In the genomic region with DNA sequence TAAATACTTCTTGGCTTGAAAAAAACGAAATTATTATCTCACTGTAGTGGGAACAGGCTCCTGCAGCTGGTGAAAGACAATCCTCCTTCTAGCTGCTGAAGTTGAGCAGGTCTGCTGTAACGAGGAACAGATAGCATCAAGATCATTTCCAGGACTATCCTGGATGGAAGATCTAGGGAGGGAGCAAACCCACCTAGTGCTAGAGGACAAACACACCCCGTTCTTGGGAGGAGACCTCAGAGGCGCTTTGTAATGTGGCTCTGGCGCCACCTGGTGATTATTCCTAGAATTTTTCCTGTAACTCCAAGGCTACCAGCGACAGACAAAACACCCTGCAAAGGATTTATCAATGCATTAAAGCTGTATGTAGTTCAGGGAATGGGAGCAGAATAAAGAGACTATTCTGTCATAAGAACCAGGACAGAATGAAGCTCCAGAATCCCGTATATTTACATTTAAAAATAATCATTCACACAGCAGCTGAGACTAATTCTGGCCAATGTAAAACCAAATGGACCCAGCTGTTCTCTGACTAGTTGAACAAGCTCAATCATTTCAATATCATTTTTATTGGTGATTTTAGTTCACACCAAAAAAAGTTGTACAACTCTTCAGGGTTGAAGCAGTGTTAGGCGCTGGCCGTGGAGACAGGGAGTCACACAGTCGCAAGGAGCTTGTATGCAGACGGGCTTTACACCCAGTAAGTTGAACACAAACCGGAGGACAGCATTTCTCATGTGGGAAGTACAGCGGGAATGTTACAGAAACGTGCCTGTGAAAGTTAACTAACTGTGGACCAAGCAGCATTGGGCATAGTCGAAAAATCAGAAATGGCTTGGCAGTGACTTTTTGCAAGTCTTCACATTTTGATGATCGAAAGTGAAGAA, we compare ENCODE assay signal across 8 cellular contexts.
DNase-seq lines count a peak whose midpoint lies in the region; ATAC-seq and TF ChIP-seq lines count a peak whose summit lies in the region.

No MANE protein-coding gene starts in this region.

- peak overlapping the region; percentile 58; the same call in 1 of the 2 replicates for H2BK20ac ChIP-seq in IMR-90 (ENCODE audit: low read depth, low read length)

- DNase-seq in COR-L47 (lab: John Stamatoyannopoulos, UW) = peak; percentile 52
- DNase-seq in IMR-90 = peak; percentile 65
- DNase-seq in PC-3 = peak; percentile 87
- peak; percentile 69 for DNase-seq in activated T-cell treated with anti-CD3 and anti-CD28 coated beads, Interleukin-2, amount 50 U/mL, for 24 hours
- peak; percentile 85 for DNase-seq in fibroblast of peridontal ligament (ENCODE audit: extremely low read depth)
- peak; percentile 76 for DNase-seq in neural crest cell (ENCODE audit: low read depth, low spot score)
- peak; percentile 68 for DNase-seq in stomach

- H3K4me3 Mint-ChIP-seq in activated T-cell treated with anti-CD3 and anti-CD28 coated beads, Interleukin-2, amount 50 U/mL, for 24 hours = no peak overlapping the region
- no peak overlapping the region for H3K4me3 Mint-ChIP-seq in neural crest cell

- H3K4me1 ChIP-seq in IMR-90 (ENCODE audit: control insufficient read depth, insufficient read depth, low read length) = 0 out of 2 replicates have a peak, but pooled peaks cover 2% of the 10 kb centered on the region
- peaks cover 7% of the 10 kb centered on the region for H3K4me1 ChIP-seq in PC-3 (ENCODE audit: insufficient read depth, low read length)
- peaks cover 0 to 27% (median 11%) of the 10 kb centered on the region in 4 donors for H3K4me1 ChIP-seq in stomach

- H3K23ac ChIP-seq in IMR-90 (ENCODE audit: low read depth, low read length) = no peak overlapping the region

- peaks cover 20% of the 10 kb centered on the region for H3K27me3 Mint-ChIP-seq in activated T-cell treated with anti-CD3 and anti-CD28 coated beads, Interleukin-2, amount 50 U/mL, for 24 hours
- H3K27me3 Mint-ChIP-seq in neural crest cell (ENCODE audit: low read depth) = no peaks in the 10 kb centered on the region

- no peaks in the 10 kb centered on the region for H3K9me3 Mint-ChIP-seq in activated T-cell treated with anti-CD3 and anti-CD28 coated beads, Interleukin-2, amount 50 U/mL, for 24 hours
- H3K9me3 Mint-ChIP-seq in neural crest cell = no peaks in the 10 kb centered on the region

- no peak overlapping the region for H3K14ac ChIP-seq in IMR-90 (replicated peaks; ENCODE audit: low read depth, low read length)

- TF ChIP-seq CTCF in IMR-90 (conservative IDR thresholded peaks at IDR 0.05; ENCODE audit: low read depth, low read length) = peak; percentile 82
- peak; percentile 89 for TF ChIP-seq CTCF in PC-3 (conservative IDR thresholded peaks at IDR 0.05; ENCODE audit: low read depth, low read length)
- TF ChIP-seq CTCF in neural crest cell (conservative IDR thresholded peaks at IDR 0.05) = peak; percentile 94
- TF ChIP-seq CTCF in stomach (IDR thresholded peaks at IDR 0.05) = peak in 5 of 7 experiments; percentile 82 to 89 (median 85)

- WGBS in IMR-90 (ENCODE audit: extremely low coverage in 2 of 2, insufficient read length in 1 of 2), 2 experiments = 41% methylated on average over 7 of the region's 16 CpGs; no CpG with 5 or more reads in 1 of the 2 experiments
- 22 to 37% (median 29%) methylated on average over 16 of the region's 16 CpGs for WGBS in stomach, 5 donors

- H3K4me3 ChIP-seq in IMR-90 (ENCODE audit: insufficient read depth, low read depth, low read length) = no peak overlapping the region
- H3K4me3 ChIP-seq in PC-3 (ENCODE audit: low read length) = peak overlapping the region; percentile 62
- H3K4me3 ChIP-seq in stomach = no peak overlapping the region

- no peaks in the 10 kb centered on the region for H3K9me3 ChIP-seq in IMR-90 (ENCODE audit: control insufficient read depth, insufficient read depth, low read length)
- no peaks in the 10 kb centered on the region for H3K9me3 ChIP-seq in PC-3 (ENCODE audit: low read length)
- no peaks in the 10 kb centered on the region for H3K9me3 ChIP-seq in stomach

- H2AFZ ChIP-seq in IMR-90 (replicated peaks; ENCODE audit: low read length, poor library complexity) (peak overlapping the region; percentile 64), PC-3 (ENCODE audit: low read length) (peak overlapping the region; percentile 83)

- H3K4me2 ChIP-seq in IMR-90 (ENCODE audit: low read depth, low read length) = peak overlapping the region; percentile 42
- peak overlapping the region; percentile 84 for H3K4me2 ChIP-seq in PC-3 (ENCODE audit: low read length)

- H4K20me1 ChIP-seq in IMR-90 (ENCODE audit: insufficient read depth, low read length) (no peaks in the 10 kb centered on the region), PC-3 (ENCODE audit: low read length) (no peaks in the 10 kb centered on the region)

- H3K79me1 ChIP-seq in IMR-90 (ENCODE audit: low read depth in 1 of 2, low read length in 2 of 2) = no peaks in the 10 kb centered on the region

- no peaks in the 10 kb centered on the region for H3K9me2 ChIP-seq in PC-3 (replicated peaks; ENCODE audit: low read length)

- peak overlapping the region; percentile 44 for H2BK120ac ChIP-seq in IMR-90 (ENCODE audit: low read depth, low read length)

- TF ChIP-seq POLR2A in IMR-90 (IDR thresholded peaks at IDR 0.05; ENCODE audit: low read depth, low read length) = 0 out of 2 replicates have a peak, but pooled peaks have one; percentile 30
- TF ChIP-seq POLR2A in stomach (IDR thresholded peaks at IDR 0.05) = no peak

- no peaks in the 10 kb centered on the region for H3K79me2 ChIP-seq in PC-3 (ENCODE audit: low read length)

- no peak overlapping the region for H2AK5ac ChIP-seq in IMR-90 (ENCODE audit: low read depth, low read length)

- peaks cover 3% of the 10 kb centered on the region for H3K4me1 Mint-ChIP-seq in activated T-cell treated with anti-CD3 and anti-CD28 coated beads, Interleukin-2, amount 50 U/mL, for 24 hours (ENCODE audit: low read depth)
- peaks cover 34% of the 10 kb centered on the region for H3K4me1 Mint-ChIP-seq in neural crest cell

- H4K5ac ChIP-seq in IMR-90 (ENCODE audit: low read depth, low read length) = no peak overlapping the region

- 0 out of 2 replicates have a peak, but pooled peaks cover 3% of the 10 kb centered on the region for H3K27me3 ChIP-seq in IMR-90 (ENCODE audit: control insufficient read depth, insufficient read depth, low read length)
- no peaks in the 10 kb centered on the region for H3K27me3 ChIP-seq in PC-3 (ENCODE audit: low read length)
- no peaks in the 10 kb centered on the region for H3K27me3 ChIP-seq in stomach

- POLR2A ChIA-PET in IMR-90 (lab: Charles Lee; ENCODE audit: unreplicated experiment) = no interaction called here
- POLR2A ChIA-PET in PC-3 (lab: Charles Lee; ENCODE audit: unreplicated experiment) = interaction anchor here (0.6 to 0.7 kb wide), 3 partner anchors 40 to 451 kb away, joined by 3 to 7 read pairs (median 3); a partner anchor contains a TSS

- peak; percentile 94 for TF ChIP-seq RAD21 in IMR-90 (IDR thresholded peaks at IDR 0.05; ENCODE audit: low read length)

- no peak overlapping the region for H3K18ac ChIP-seq in IMR-90 (ENCODE audit: low read depth, low read length)

- H3K27ac ChIP-seq in IMR-90 (ENCODE audit: insufficient read depth, low read length) = no peak overlapping the region
- H3K27ac ChIP-seq in PC-3 (ENCODE audit: low read length) = no peak overlapping the region
- H3K27ac ChIP-seq in stomach = no peak overlapping the region

- CTCF ChIA-PET in IMR-90 (lab: Yijun Ruan, JAX) (interaction anchor here (0.6 to 1.9 kb wide), 28 partner anchors 10 to 1374 kb away, joined by 3 to 12 read pairs (median 3); a partner anchor contains a TSS), PC-3 (lab: Charles Lee) (interaction anchor here (0.5 to 1.8 kb wide), 16 partner anchors 40 to 1773 kb away, joined by 3 to 12 read pairs (median 4); a partner anchor contains a TSS)

- no peaks in the 10 kb centered on the region for H3F3A ChIP-seq in PC-3 (ENCODE audit: low read length, unreplicated experiment)

- dilution Hi-C loops in IMR-90 (cut with HindIII; ENCODE audit: low sequenced_read_pairs, unreplicated experiment) = no loop called here

- BruUV-seq in IMR-90 (replicated peaks; lab: Mats Ljungman, UMichigan) = no TSS peak
- BruUV-seq in PC-3 (replicated peaks; lab: Mats Ljungman, UMichigan) = no TSS peak

- H3K56ac ChIP-seq in IMR-90 (ENCODE audit: extremely low read depth, insufficient read depth, low read length) = no peak overlapping the region

- no peak overlapping the region for H3K27ac Mint-ChIP-seq in activated T-cell treated with anti-CD3 and anti-CD28 coated beads, Interleukin-2, amount 50 U/mL, for 24 hours
- H3K27ac Mint-ChIP-seq in neural crest cell (ENCODE audit: unreplicated experiment) = peak overlapping the region; percentile 85

- H3K36me3 ChIP-seq in IMR-90 (ENCODE audit: control insufficient read depth, insufficient read depth, low read length) (no peaks in the 10 kb centered on the region), PC-3 (ENCODE audit: low read depth, low read length) (no peaks in the 10 kb centered on the region), stomach (no peaks in the 10 kb centered on the region)

- no peak overlapping the region for H3K4ac ChIP-seq in IMR-90 (ENCODE audit: low read depth, low read length)

- H4K8ac ChIP-seq in IMR-90 (ENCODE audit: low read depth in 2 of 2, low read length in 2 of 2) = peak overlapping the region in 1 of 2 experiments; percentile 23; a peak in 1 of 4 replicates

- no peak overlapping the region for H3K9ac ChIP-seq in IMR-90 (ENCODE audit: low read depth, low read length)
- H3K9ac ChIP-seq in PC-3 (ENCODE audit: low read length) = no peak overlapping the region

- H3K36me3 Mint-ChIP-seq in activated T-cell treated with anti-CD3 and anti-CD28 coated beads, Interleukin-2, amount 50 U/mL, for 24 hours (ENCODE audit: low read depth) = no peaks in the 10 kb centered on the region
- H3K36me3 Mint-ChIP-seq in neural crest cell (ENCODE audit: low read depth) = no peaks in the 10 kb centered on the region

- no peak overlapping the region for H2AK9ac ChIP-seq in IMR-90 (replicated peaks; ENCODE audit: low read depth, low read length, poor library complexity)

- H2BK15ac ChIP-seq in IMR-90 (ENCODE audit: low read depth, low read length) = peak overlapping the region; percentile 31; the same call in 1 of the 3 replicates

- no peak for TF ChIP-seq EP300 in stomach (IDR thresholded peaks at IDR 0.05)

- intact Hi-C loops in IMR-90 (cut with micrococcal nuclease) (loop anchor here (1.0 to 10.0 kb wide), 12 partner anchors 76 to 1315 kb away; no protein-coding TSS in a partner anchor), PC-3 (cut with micrococcal nuclease) (loop anchor here (1.0 to 10.0 kb wide), 9 partner anchors 76 to 1177 kb away; no protein-coding TSS in a partner anchor), stomach (cut with DNase I; ENCODE audit: low total_unique reads) (loop anchor here (5.0 to 10.0 kb wide), 2 partner anchors 272 to 1145 kb away; no protein-coding TSS in a partner anchor)

- H3K9me1 ChIP-seq in IMR-90 (ENCODE audit: insufficient read depth, low read length) = no peaks in the 10 kb centered on the region

- H2BK5ac ChIP-seq in IMR-90 (ENCODE audit: low read depth, low read length, poor library complexity, severe bottlenecking) = no peak overlapping the region

- ATAC-seq in GM21367 (IDR thresholded peaks at IDR 0.05; ENCODE audit: unreplicated experiment) (peak; percentile 88), IMR-90 (ENCODE audit: low read depth) (peak; percentile 95), PC-3 (peak; percentile 95)

- in situ Hi-C loops in IMR-90 (cut with MboI; ENCODE audit: low sequenced_read_pairs) = loop anchor here (5.0 to 10.0 kb wide), 2 partner anchors 290 to 1172 kb away; a partner anchor contains a TSS

- no peak overlapping the region for H4K91ac ChIP-seq in IMR-90 (ENCODE audit: insufficient read depth, low read depth, low read length)
